In the genomic region with DNA sequence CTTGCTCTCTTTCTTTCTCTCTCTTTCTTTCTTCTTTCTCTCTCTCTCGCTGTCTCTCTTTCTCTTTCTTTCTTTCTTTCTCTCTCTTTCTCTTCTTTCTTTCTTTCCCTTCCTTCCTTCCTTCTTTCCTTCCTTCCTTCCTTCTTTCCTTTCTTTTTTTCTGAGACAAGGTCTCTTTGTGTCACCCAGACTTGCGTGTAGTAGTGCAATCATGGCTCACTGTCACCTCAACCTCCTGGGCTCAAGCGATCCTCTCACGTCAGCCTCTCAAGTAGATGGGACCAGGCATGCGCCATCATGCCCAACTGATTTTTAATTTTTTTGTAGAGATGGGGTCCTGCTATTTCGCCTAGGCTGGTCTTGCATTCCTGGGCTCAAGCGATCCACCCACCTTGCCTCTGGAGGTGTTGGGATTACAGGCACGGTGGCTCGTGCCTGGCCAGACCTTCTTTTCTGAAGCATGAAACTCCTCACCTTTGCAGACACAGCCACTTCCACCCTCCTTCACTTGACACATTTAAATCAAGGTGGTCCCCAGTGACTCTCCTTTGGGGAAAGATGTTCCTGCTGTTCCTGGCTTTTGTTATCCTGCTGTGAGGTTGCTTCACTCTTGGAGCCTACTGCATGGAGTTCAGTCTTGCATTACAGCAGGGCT, we compare ENCODE assay signal across 15 cellular contexts. TPM values are rescaled to one million over a fixed set of nuclear protein-coding genes. Genes with fewer than 3 reads are reported as not detected.
DNase-seq lines count a peak whose midpoint lies in the region; ATAC-seq and TF ChIP-seq lines count a peak whose summit lies in the region.
"Had no signal": no experiment of that assay in that cellular context is flagged by ENCODE, and none has a peak within 500 bp of the region (broad histone marks: within the 10 kb centered on the region; RNA-seq: fewer than 3 reads in every experiment).

No MANE protein-coding gene starts in this region.

- intact Hi-C loops in natural killer cell (cut with micrococcal nuclease), result no loop called here
- intact Hi-C loops in prostate gland (cut with DNase I), result no loop called here

- in situ Hi-C loops in GM13977 (cut with MboI; ENCODE audit: low pct_unique_long_range_greater_than_20kb, low sequenced_read_pairs, unreplicated experiment), result no loop called here

- H3K27ac ChIP-seq in prostate gland, result no peak overlapping the region
- H3K27ac ChIP-seq: RWPE1 had no signal

- H3K4me3 ChIP-seq in prostate gland, result no peak overlapping the region

- no peak overlapping the region for H3K27ac Mint-ChIP-seq in natural killer cell
- no peak overlapping the region for H3K27ac Mint-ChIP-seq in natural killer cell treated with Interleukin-12 subunit alpha and Interleukin-12 subunit beta and Interleukin-15 and Interleukin-18, amount 100 ng/mL, for 72 hours
- peak overlapping the region; percentile 98 for H3K27ac Mint-ChIP-seq in neural crest cell (ENCODE audit: unreplicated experiment)
- H3K27ac Mint-ChIP-seq: CD14-positive monocyte, IgD-negative memory B cell had no signal

- H3K27me3 Mint-ChIP-seq in natural killer cell (ENCODE audit: low read depth in 2 of 2) (peaks cover 22 to 47% of the 10 kb centered on the region in 2 donors), neural crest cell (ENCODE audit: low read depth) (no peaks in the 10 kb centered on the region)
- peaks cover 20 to 29% of the 10 kb centered on the region in 2 donors for H3K27me3 Mint-ChIP-seq in natural killer cell treated with Interleukin-12 subunit alpha and Interleukin-12 subunit beta and Interleukin-15 and Interleukin-18, amount 100 ng/mL, for 72 hours

- ATAC-seq in natural killer cell, result no peak
- no peak for ATAC-seq in natural killer cell treated with Interleukin-12 subunit alpha and Interleukin-12 subunit beta and Interleukin-15 and Interleukin-18, amount 100 ng/mL, for 72 hours

- TF ChIP-seq CTCF in natural killer cell (IDR thresholded peaks at IDR 0.05) (peak; percentile 13), neural crest cell (conservative IDR thresholded peaks at IDR 0.05) (no peak), GM13977 (IDR thresholded peaks at IDR 0.05; ENCODE audit: extremely low read depth, insufficient read depth, missing control alignments) (no peak), prostate gland (IDR thresholded peaks at IDR 0.05) (no peak)

- peaks cover 3 to 7% of the 10 kb centered on the region in 2 donors for H3K9me3 Mint-ChIP-seq in natural killer cell
- H3K9me3 Mint-ChIP-seq in natural killer cell treated with Interleukin-12 subunit alpha and Interleukin-12 subunit beta and Interleukin-15 and Interleukin-18, amount 100 ng/mL, for 72 hours, result peaks cover 4% of the 10 kb centered on the region
- peaks cover 2% of the 10 kb centered on the region for H3K9me3 Mint-ChIP-seq in neural crest cell

- H3K4me1 Mint-ChIP-seq in natural killer cell (no peaks in the 10 kb centered on the region), neural crest cell (peaks cover 32% of the 10 kb centered on the region)
- no peaks in the 10 kb centered on the region for H3K4me1 Mint-ChIP-seq in natural killer cell treated with Interleukin-12 subunit alpha and Interleukin-12 subunit beta and Interleukin-15 and Interleukin-18, amount 100 ng/mL, for 72 hours (ENCODE audit: low read depth in 2 of 2)
- H3K4me1 Mint-ChIP-seq: CD14-positive monocyte, IgD-negative memory B cell had no signal

- no peaks in the 10 kb centered on the region for H3K27me3 ChIP-seq in prostate gland (replicated peaks; ENCODE audit: insufficient read depth)

- H3K9me3 ChIP-seq in prostate gland, result no peaks in the 10 kb centered on the region

- 71% methylated on average over 9 of the region's 9 CpGs for WGBS in prostate gland

- peaks cover 8% of the 10 kb centered on the region for H3K36me3 Mint-ChIP-seq in natural killer cell
- H3K36me3 Mint-ChIP-seq in natural killer cell treated with Interleukin-12 subunit alpha and Interleukin-12 subunit beta and Interleukin-15 and Interleukin-18, amount 100 ng/mL, for 72 hours, result peaks cover 9% of the 10 kb centered on the region
- H3K36me3 Mint-ChIP-seq in neural crest cell (ENCODE audit: low read depth), result peaks cover 9% of the 10 kb centered on the region
- H3K36me3 Mint-ChIP-seq: CD14-positive monocyte, IgD-negative memory B cell had no signal

- H3K4me3 Mint-ChIP-seq in natural killer cell (no peak overlapping the region), neural crest cell (peak overlapping the region; percentile 48)
- no peak overlapping the region for H3K4me3 Mint-ChIP-seq in natural killer cell treated with Interleukin-12 subunit alpha and Interleukin-12 subunit beta and Interleukin-15 and Interleukin-18, amount 100 ng/mL, for 72 hours

- DNase-seq in natural killer cell (no peak), ecto neural progenitor cell (ENCODE audit: low spot score) (peak; percentile 12), neural crest cell (ENCODE audit: low read depth, low spot score) (no peak), GM13977 (ENCODE audit: low spot score) (no peak), NCI-H226 (no peak), prostate gland (ENCODE audit: low spot score) (no peak), HuH-7 (ENCODE audit: low spot score) (no peak)
- no peak for DNase-seq in natural killer cell treated with Interleukin-12 subunit alpha and Interleukin-12 subunit beta and Interleukin-15 and Interleukin-18, amount 100 ng/mL, for 72 hours (ENCODE audit: low spot score)
- DNase-seq: COR-L47; DMS153; NCI-H187; NK-92 treated with Interleukin-12 subunit alpha and Interleukin-12 subunit beta, amount 100 ng/mL, for 24 hours had no signal

- no peak for TF ChIP-seq POLR2A in prostate gland (IDR thresholded peaks at IDR 0.05)

- H3K4me1 ChIP-seq in prostate gland (replicated peaks), result no peaks in the 10 kb centered on the region

- H3K36me3 ChIP-seq in prostate gland, result no peaks in the 10 kb centered on the region

RNA-seq across cellular contexts. Expression of gene NKD1, which starts 26.8 kb away (rescaled TPM):
- 1 to 10 TPM in 2 of 3 donors, under 1 TPM in 1; 0.75 to 1.5 (median 1.0) TPM for total RNA-seq in natural killer cell
- under 1 TPM; 0.29 to 0.86 TPM for total RNA-seq in natural killer cell treated with Interleukin-12 subunit alpha and Interleukin-12 subunit beta and Interleukin-15 and Interleukin-18, amount 100 ng/mL, for 72 hours
- total RNA-seq in neural crest cell, result 49.8 and 54.7 TPM in 2 replicates
- 10 to 100 TPM in 1 of 2 donors, 1 to 10 TPM in 1; 7.0 to 13.8 TPM for total RNA-seq in prostate gland
